8 cellular contexts compared by ENCODE assay signal in genomic region chr12:120677765-120678473, GRCh38. TPM values are rescaled to one million over a fixed set of nuclear protein-coding genes. Genes with fewer than 3 reads are reported as not detected.
DNase-seq lines count a peak whose midpoint lies in the region; ATAC-seq and TF ChIP-seq lines count a peak whose summit lies in the region.

No MANE protein-coding gene starts in this region.

- peak; percentile 65 for ATAC-seq in GM21619 (IDR thresholded peaks at IDR 0.05; ENCODE audit: unreplicated experiment)
- ATAC-seq in RWPE2 (ENCODE audit: low read depth) = peak; percentile 27; the same call in 1 of the 3 replicates
- ATAC-seq in left cardiac atrium = peak; percentile 47 to 75
- ATAC-seq in HG02852 (IDR thresholded peaks at IDR 0.05; ENCODE audit: unreplicated experiment) = no peak

- no peak for TF ChIP-seq EP300 in ovary (IDR thresholded peaks at IDR 0.05)

- WGBS in ovary, 3 donors = 53 to 55% (median 54%) methylated on average over 7 of the region's 7 CpGs

- intact Hi-C loops in left cardiac atrium (cut with DNase I) (no loop called here), ovary (cut with DNase I) (no loop called here)

- H3K36me3 ChIP-seq in RWPE2 (ENCODE audit: low read depth) = no peaks in the 10 kb centered on the region
- H3K36me3 ChIP-seq in ovary = no peaks in the 10 kb centered on the region

- H3K27ac ChIP-seq in RWPE2 (ENCODE audit: poor library complexity, severe bottlenecking) = no peak overlapping the region
- no peak overlapping the region for H3K27ac ChIP-seq in ovary

- H3K9me3 ChIP-seq in RWPE2 (ENCODE audit: severe bottlenecking) (no peaks in the 10 kb centered on the region), ovary (no peaks in the 10 kb centered on the region)

- TF ChIP-seq POLR2A in ovary (IDR thresholded peaks at IDR 0.05) = no peak

- no peak overlapping the region for H3K4me3 ChIP-seq in RWPE2 (ENCODE audit: severe bottlenecking)
- no peak overlapping the region for H3K4me3 ChIP-seq in ovary

- peak; percentile 87 for DNase-seq in Daoy (ENCODE audit: low read depth)
- DNase-seq in RWPE2 (ENCODE audit: low spot score) = no peak
- DNase-seq in left cardiac atrium = no peak
- DNase-seq in NCI-H1930 (lab: John Stamatoyannopoulos, UW) = no peak
- no peak for DNase-seq in inferior parietal cortex (ENCODE audit: extremely low spot score)
- no peak for DNase-seq in ovary

- TF ChIP-seq CTCF in RWPE2 (IDR thresholded peaks at IDR 0.05; ENCODE audit: poor library complexity, severe bottlenecking) (no peak), ovary (IDR thresholded peaks at IDR 0.05) (no peak)

- peaks cover 13% of the 10 kb centered on the region for H3K4me1 ChIP-seq in RWPE2 (ENCODE audit: insufficient read depth, poor library complexity, severe bottlenecking)
- no peaks in the 10 kb centered on the region for H3K4me1 ChIP-seq in ovary (ENCODE audit: insufficient read depth)

- H3K27me3 ChIP-seq in RWPE2 (ENCODE audit: insufficient read depth, poor library complexity, severe bottlenecking) (no peaks in the 10 kb centered on the region), ovary (no peaks in the 10 kb centered on the region)

RNA-seq across cellular contexts. Expression of gene MLEC, which starts 9.0 kb away (rescaled TPM):
- 93.7 and 108 TPM in 2 replicates for total RNA-seq in Daoy (2014; rRNA removed; shearing (Covaris generic))
- total RNA-seq in left cardiac atrium (100 to 1,000 TPM; 166 to 173 TPM), ovary (100 to 1,000 TPM in 4 of 7 donors, 10 to 100 TPM in 3; 29.2 to 134 (median 101) TPM)
- 100 to 1,000 TPM in 1 of 2 donors, 10 to 100 TPM in 1; 31.2 to 169 TPM for polyA plus RNA-seq in ovary

RNA-seq across cellular contexts. Expression of gene UNC119B, which starts 32.3 kb away (rescaled TPM):
- 11.2 and 15.0 TPM in 2 replicates for total RNA-seq in Daoy (2014; rRNA removed; shearing (Covaris generic))
- total RNA-seq in left cardiac atrium (10 to 100 TPM; 14.2 to 18.2 TPM), ovary (10 to 100 TPM; 18.4 to 54.4 (median 46.2) TPM)
- 10 to 100 TPM; 25.4 to 44.3 TPM for polyA plus RNA-seq in ovary

RNA-seq across cellular contexts. Expression of gene CABP1, which starts 37.5 kb away (rescaled TPM):
- 0.17 TPM in 1 of 2 replicates, not detected in the other for total RNA-seq in Daoy (2014; rRNA removed; shearing (Covaris generic))
- total RNA-seq in left cardiac atrium = 1 to 10 TPM; 1.5 to 4.6 TPM
- 1 to 10 TPM in 2 of 7 donors, under 1 TPM in 4, not detected in 1; 0.33 to 1.5 (median 0.79) TPM for total RNA-seq in ovary
- 1 to 10 TPM in 1 of 2 donors, under 1 TPM in 1; 0.74 to 2.6 TPM for polyA plus RNA-seq in ovary

RNA-seq across cellular contexts. Expression of gene ACADS, which starts 47.7 kb away (rescaled TPM):
- 9.4 and 10.9 TPM in 2 replicates for total RNA-seq in Daoy (2014; rRNA removed; shearing (Covaris generic))
- 10 to 100 TPM; 49.4 to 52.0 TPM for total RNA-seq in left cardiac atrium
- 10 to 100 TPM in 6 of 7 donors, 1 to 10 TPM in 1; 8.0 to 17.5 (median 13.9) TPM for total RNA-seq in ovary
- 10 to 100 TPM in 1 of 2 donors, 1 to 10 TPM in 1; 1.0 to 15.0 TPM for polyA plus RNA-seq in ovary
